ENCODE assay signal across 29 cellular contexts in genomic region chr2:133405252-133405651, GRCh38.
DNase-seq lines count a peak whose midpoint lies in the region; ATAC-seq, FAIRE-seq and TF ChIP-seq lines count a peak whose summit lies in the region.
"Had no signal": no experiment of that assay in that cellular context is flagged by ENCODE, and none has a peak within 500 bp of the region (broad histone marks: within the 10 kb centered on the region; RNA-seq: fewer than 3 reads in every experiment).

No MANE protein-coding gene starts in this region.

- H3K36me3 Mint-ChIP-seq in activated CD8-positive, alpha-beta T cell treated with anti-CD3 and anti-CD28 coated beads for 36 hours (ENCODE audit: low read depth), result no peaks in the 10 kb centered on the region
- H3K36me3 Mint-ChIP-seq: CD8-positive, alpha-beta T cell had no signal

- intact Hi-C loops in HepG2 (cut with micrococcal nuclease; ENCODE audit: unreplicated experiment), result no loop called here
- intact Hi-C loops in right lobe of liver (cut with DNase I), result no loop called here
- intact Hi-C loops in activated CD8-positive, alpha-beta T cell treated with anti-CD3 and anti-CD28 coated beads for 36 hours (cut with micrococcal nuclease), result no loop called here

- TF ChIP-seq CTCF in liver (IDR thresholded peaks at IDR 0.05; ENCODE audit: low read depth, low read length, missing input control), result no peak
- no peak for TF ChIP-seq CTCF in HepG2 (CRISPR knock-in tag; IDR thresholded peaks at IDR 0.05)
- TF ChIP-seq CTCF in right lobe of liver (IDR thresholded peaks at IDR 0.05), result no peak
- TF ChIP-seq CTCF in activated CD8-positive, alpha-beta T cell treated with anti-CD3 and anti-CD28 coated beads for 36 hours (IDR thresholded peaks at IDR 0.05), result no peak
- TF ChIP-seq CTCF in SK-N-SH (IDR thresholded peaks at IDR 0.05), result no peak

- H3K27me3 ChIP-seq in liver (ENCODE audit: control insufficient read depth in 4 of 4, insufficient read depth in 4 of 4, low read length in 3 of 4) (no peaks in the 10 kb centered on the region), HepG2 (ENCODE audit: control insufficient read depth in 1 of 2, insufficient read depth in 2 of 2, low read length in 2 of 2) (no peaks in the 10 kb centered on the region), right lobe of liver (no peaks in the 10 kb centered on the region), SK-N-SH (ENCODE audit: insufficient read depth) (no peaks in the 10 kb centered on the region; the same call in 1 of the 2 replicates)
- H3K27me3 ChIP-seq: SJCRH30 had no signal

- H3F3A ChIP-seq in SK-N-SH (replicated peaks; ENCODE audit: insufficient read depth), result no peaks in the 10 kb centered on the region

- no peak overlapping the region for H3K27ac Mint-ChIP-seq in activated CD8-positive, alpha-beta T cell treated with anti-CD3 and anti-CD28 coated beads for 36 hours
- H3K27ac Mint-ChIP-seq: B cell; CD8-positive, alpha-beta T cell; HFFc6 had no signal

- H3K27ac ChIP-seq in liver (ENCODE audit: low read depth in 1 of 2, low read length in 2 of 2) (no peak overlapping the region), HepG2 (ENCODE audit: extremely low read length, insufficient read depth, low read length) (no peak overlapping the region), right lobe of liver (no peak overlapping the region), SK-N-SH (ENCODE audit: low read depth in 2 of 2, low read length in 1 of 2) (no peak overlapping the region)
- H3K27ac ChIP-seq: 22Rv1, C4-2B, SJCRH30 had no signal

- H3K36me3 ChIP-seq in liver (ENCODE audit: control insufficient read depth in 4 of 4, insufficient read depth in 3 of 4, low read depth in 1 of 4, low read length in 3 of 4) (no peaks in the 10 kb centered on the region), HepG2 (replicated peaks in 1 of 2; ENCODE audit: control insufficient read depth in 1 of 2, insufficient read depth in 2 of 2, low read length in 2 of 2) (no peaks in the 10 kb centered on the region), right lobe of liver (no peaks in the 10 kb centered on the region), SK-N-SH (replicated peaks in 1 of 2; ENCODE audit: control insufficient read depth in 1 of 2, insufficient read depth in 2 of 2, low read length in 1 of 2) (no peaks in the 10 kb centered on the region)
- H3K36me3 ChIP-seq: HAP-1, SJCRH30 had no signal

- no peaks in the 10 kb centered on the region for H3K9me2 ChIP-seq in SK-N-SH

- no peak overlapping the region for H3K4me3 Mint-ChIP-seq in activated CD8-positive, alpha-beta T cell treated with anti-CD3 and anti-CD28 coated beads for 36 hours
- H3K4me3 Mint-ChIP-seq: B cell; CD8-positive, alpha-beta T cell; HFFc6 had no signal

- no peak for FAIRE-seq in HepG2 (lab: Jason Lieb, UNC)
- FAIRE-seq: HTR-8/SVneo had no signal

- WGBS in liver, result 62% methylated on average over 4 of the region's 4 CpGs
- 37% methylated on average over 4 of the region's 4 CpGs for WGBS in HepG2 (ENCODE audit: low lambda C conversion rate)
- 43% methylated on average over 4 of the region's 4 CpGs for WGBS in right lobe of liver (ENCODE audit: insufficient coverage, low coverage, low lambda C conversion rate, missing lambda C conversion rate)
- WGBS in SK-N-SH (ENCODE audit: low lambda C conversion rate), result 69% methylated on average over 4 of the region's 4 CpGs

- DNase-seq in HepG2 (ENCODE audit: low spot score) (no peak), RPMI8226 (peak; percentile 5), right lobe of liver (no peak), DMS 273 (lab: John Stamatoyannopoulos, UW; ENCODE audit: unreplicated experiment) (no peak), SK-N-SH (no peak)
- DNase-seq in activated CD8-positive, alpha-beta T cell treated with anti-CD3 and anti-CD28 coated beads for 36 hours, result no peak
- DNase-seq: Caco-2; CD8-positive, alpha-beta T cell; DMS 273 treated with DMSO at 0.1 percent for 48 hours; DMS79; GOT3; HFFc6; KG1; NCI-H1092; NCI-H1436; NCI-H187; NCI-H2081 treated with DMSO at 0.1 percent for 48 hours; NCI-H2171 treated with DMSO at 0.1 percent for 48 hours; NCI-H524; NCI-H748 treated with DMSO at 0.1 percent for 48 hours; PC-3; SJCRH30 had no signal

- in situ Hi-C loops in HepG2 (cut with HindIII; ENCODE audit: extremely low pct_ligation_motif_present, low pct_unique_long_range_greater_than_20kb), result no loop called here

- H3K79me2 ChIP-seq in HepG2 (ENCODE audit: insufficient read depth, low read length), result no peaks in the 10 kb centered on the region
- H3K79me2 ChIP-seq in SK-N-SH (ENCODE audit: insufficient read depth), result no peaks in the 10 kb centered on the region

- no TSS peak for BruUV-seq in HepG2 (replicated peaks; lab: Mats Ljungman, UMichigan)

- H3K4me2 ChIP-seq in HepG2 (ENCODE audit: low read depth, low read length), result no peak overlapping the region
- no peak overlapping the region for H3K4me2 ChIP-seq in SK-N-SH

- no peaks in the 10 kb centered on the region for H3K9me3 Mint-ChIP-seq in activated CD8-positive, alpha-beta T cell treated with anti-CD3 and anti-CD28 coated beads for 36 hours
- H3K9me3 Mint-ChIP-seq: CD8-positive, alpha-beta T cell; HFFc6 had no signal

- TF ChIP-seq EP300 in HepG2 (IDR thresholded peaks at IDR 0.05; ENCODE audit: low read depth in 2 of 2, low read length in 2 of 2) (no peak), HepG2 (CRISPR knock-in tag; IDR thresholded peaks at IDR 0.05; ENCODE audit: borderline replicate concordance) (no peak), SK-N-SH (IDR thresholded peaks at IDR 0.05; ENCODE audit: borderline replicate concordance in 1 of 2, low read depth in 1 of 2, low read length in 1 of 2) (no peak)

- no peak overlapping the region for H3K4me3 ChIP-seq in liver (ENCODE audit: low read depth in 1 of 3, low read length in 3 of 3)
- H3K4me3 ChIP-seq in HepG2 (replicated peaks in 1 of 3; ENCODE audit: insufficient read depth in 1 of 3, low read depth in 2 of 3, low read length in 3 of 3), result no peak overlapping the region
- H3K4me3 ChIP-seq in right lobe of liver, result no peak overlapping the region
- H3K4me3 ChIP-seq in SK-N-SH (ENCODE audit: low read depth in 2 of 2, low read length in 1 of 2), result no peak overlapping the region
- H3K4me3 ChIP-seq: HAP-1, SJCRH30 had no signal

- H3K4me1 ChIP-seq in liver (ENCODE audit: control insufficient read depth in 4 of 4, insufficient read depth in 4 of 4, low read length in 3 of 4) (peaks cover 0 to 5% (median 3%) of the 10 kb centered on the region in 4 donors), HepG2 (ENCODE audit: insufficient read depth, low read length) (no peaks in the 10 kb centered on the region), right lobe of liver (peaks cover 0 to 8% (median 0%) of the 10 kb centered on the region in 4 donors), SK-N-SH (ENCODE audit: control insufficient read depth in 1 of 2, insufficient read depth in 2 of 2, low read depth in 1 of 2, low read length in 1 of 2) (peaks cover 0 to 7% of the 10 kb centered on the region in 2 experiments; a peak in 1 of 4 replicates)
- H3K4me1 ChIP-seq: Caco-2, HAP-1, SJCRH30 had no signal

- CTCF ChIA-PET in HepG2 (lab: Yijun Ruan, JAX; ENCODE audit: low intra/inter-chr PET ratio, low total read pairs), result no interaction called here
- CTCF ChIA-PET in activated CD8-positive, alpha-beta T cell treated with anti-CD3 and anti-CD28 coated beads for 36 hours (lab: Charles Lee), result no interaction called here
- CTCF ChIA-PET in SK-N-SH (lab: Yijun Ruan, JAX), result no interaction called here

- H4K20me1 ChIP-seq in HepG2 (ENCODE audit: insufficient read depth, low read length) (no peaks in the 10 kb centered on the region), SK-N-SH (ENCODE audit: insufficient read depth) (no peaks in the 10 kb centered on the region)

- no peak for TF ChIP-seq POLR2A in HepG2 (IDR thresholded peaks at IDR 0.05; ENCODE audit: insufficient read depth in 1 of 2, low read depth in 2 of 2, low read length in 2 of 2)
- TF ChIP-seq POLR2A in right lobe of liver (IDR thresholded peaks at IDR 0.05), result no peak

- TF ChIP-seq RAD21 in liver (IDR thresholded peaks at IDR 0.05), result no peak
- no peak for TF ChIP-seq RAD21 in HepG2 (CRISPR knock-in tag; IDR thresholded peaks at IDR 0.05)
- TF ChIP-seq RAD21 in SK-N-SH (IDR thresholded peaks at IDR 0.05; ENCODE audit: low read length), result no peak

- no peaks in the 10 kb centered on the region for H3K4me1 Mint-ChIP-seq in activated CD8-positive, alpha-beta T cell treated with anti-CD3 and anti-CD28 coated beads for 36 hours (ENCODE audit: low read depth)
- H3K4me1 Mint-ChIP-seq: B cell had no signal

- H3K9ac ChIP-seq in liver (ENCODE audit: low read depth in 1 of 2, low read length in 2 of 2), result no peak overlapping the region
- H3K9ac ChIP-seq in HepG2 (ENCODE audit: insufficient read depth, low read depth, low read length), result no peak overlapping the region
- no peak overlapping the region for H3K9ac ChIP-seq in SK-N-SH

- no peaks in the 10 kb centered on the region for H3K27me3 Mint-ChIP-seq in activated CD8-positive, alpha-beta T cell treated with anti-CD3 and anti-CD28 coated beads for 36 hours

- ATAC-seq in HepG2 (no peak), right lobe of liver (peak in 3 of 4 donors; percentile 23 to 53 (median 47))
- ATAC-seq in activated CD8-positive, alpha-beta T cell treated with anti-CD3 and anti-CD28 coated beads for 36 hours, result no peak
- ATAC-seq: CD8-positive, alpha-beta T cell; PC-3; Right ventricle myocardium inferior had no signal

- H3K9me3 ChIP-seq in liver (ENCODE audit: control insufficient read depth in 4 of 4, low read length in 3 of 4), result no peaks in the 10 kb centered on the region
- no peaks in the 10 kb centered on the region for H3K9me3 ChIP-seq in HepG2 (ENCODE audit: low read length)
- no peaks in the 10 kb centered on the region for H3K9me3 ChIP-seq in right lobe of liver
- H3K9me3 ChIP-seq in SK-N-SH, result no peaks in the 10 kb centered on the region
- H3K9me3 ChIP-seq: Caco-2, HAP-1, SJCRH30 had no signal

- H2AFZ ChIP-seq in HepG2 (ENCODE audit: low read length) (no peak overlapping the region), SK-N-SH (ENCODE audit: low read depth) (no peak overlapping the region)

- POLR2A ChIA-PET in HepG2 (lab: Yijun Ruan, JAX), result no interaction called here
- POLR2A ChIA-PET in activated CD8-positive, alpha-beta T cell treated with anti-CD3 and anti-CD28 coated beads for 36 hours (lab: Charles Lee), result interaction anchor here (0.6 kb wide), 1 partner anchor 220 kb away, joined by 3 read pairs; no protein-coding TSS in a partner anchor
- POLR2A ChIA-PET in SK-N-SH (lab: Yijun Ruan, JAX), result no interaction called here

TF ChIP-seq in liver, 16 proteins besides CTCF, POLR2A, EP300 and RAD21 (continues in another document):
- no peak for TF ChIP-seq FOXA1 (IDR thresholded peaks at IDR 0.05)

TF ChIP-seq in HepG2, 621 proteins besides CTCF, POLR2A, EP300 and RAD21 (continues in another document):
- TF ChIP-seq SRSF9 (IDR thresholded peaks at IDR 0.05; ENCODE audit: borderline replicate concordance, insufficient read depth, low read depth, low read length, poor library complexity, severe bottlenecking), result no peak

TF ChIP-seq in SK-N-SH, 30 proteins besides CTCF, POLR2A, EP300 and RAD21 (continues in another document):
- no peak for TF ChIP-seq RFX5 (IDR thresholded peaks at IDR 0.05; ENCODE audit: low read length)
- no peak for TF ChIP-seq TAF1 (IDR thresholded peaks at IDR 0.05; ENCODE audit: borderline replicate concordance, low read depth, low read length)
- no peak for TF ChIP-seq SMC3 (IDR thresholded peaks at IDR 0.05; ENCODE audit: low read depth, low read length)
- TF ChIP-seq FOXJ3 (CRISPR knock-in tag; IDR thresholded peaks at IDR 0.05), result no peak

Comparison
In these comparisons a context has a peak if more than half of its experiments do, and no peak if none do; other contexts are left out.
1. ATAC-seq: peak in right lobe of liver (3 of 4); none in HepG2 (single experiment) and activated CD8-positive, alpha-beta T cell treated with anti-CD3 and anti-CD28 coated beads for 36 hours (single experiment).